17 cellular contexts compared by ENCODE assay signal in the genomic region with DNA sequence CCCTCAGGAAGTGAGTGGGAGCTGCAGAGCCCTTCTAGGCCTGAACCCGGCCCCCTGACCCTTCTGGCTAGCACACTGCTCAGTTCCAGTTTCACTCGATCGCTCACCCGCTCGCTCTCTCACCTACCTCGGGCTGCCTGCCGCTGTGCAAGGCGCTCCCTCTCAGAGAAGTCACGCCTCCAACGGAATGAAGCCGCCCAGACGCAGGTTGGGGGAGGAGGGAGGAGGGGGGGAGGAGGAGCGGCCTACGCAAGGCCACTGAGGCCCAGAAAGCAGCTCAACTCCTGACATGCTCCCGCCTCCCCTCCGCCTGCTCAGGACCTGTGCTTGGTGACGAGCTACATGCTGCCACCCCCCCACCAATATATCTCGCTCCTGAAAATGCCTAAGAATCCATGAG. TPM values are rescaled to one million over a fixed set of nuclear protein-coding genes. Genes with fewer than 3 reads are reported as not detected.
DNase-seq lines count a peak whose midpoint lies in the region; ATAC-seq and TF ChIP-seq lines count a peak whose summit lies in the region.
"Had no signal": no experiment of that assay in that cellular context is flagged by ENCODE, and none has a peak within 500 bp of the region (broad histone marks: within the 10 kb centered on the region; RNA-seq: fewer than 3 reads in every experiment).

No MANE protein-coding gene starts in this region.

- intact Hi-C loops in activated CD8-positive, alpha-beta T cell treated with anti-CD3 and anti-CD28 coated beads for 36 hours (cut with micrococcal nuclease) = no loop called here
- intact Hi-C loops in posterior cingulate gyrus (cut with DNase I) = no loop called here

- TF ChIP-seq CTCF in activated CD8-positive, alpha-beta T cell treated with anti-CD3 and anti-CD28 coated beads for 36 hours (IDR thresholded peaks at IDR 0.05) = no peak
- TF ChIP-seq CTCF in hepatocyte (IDR thresholded peaks at IDR 0.05; ENCODE audit: poor library complexity) (no peak), Peyer's patch (IDR thresholded peaks at IDR 0.05) (no peak)

- H4K20me1 ChIP-seq in hepatocyte (ENCODE audit: insufficient read depth, poor library complexity, severe bottlenecking) = peaks cover 8% of the 10 kb centered on the region

- peaks cover 92% of the 10 kb centered on the region for H3K27me3 ChIP-seq in hepatocyte
- H3K27me3 ChIP-seq in Peyer's patch = peaks cover 0 to 52% of the 10 kb centered on the region in 2 donors

- peaks cover 70% of the 10 kb centered on the region for H3K27me3 Mint-ChIP-seq in activated CD8-positive, alpha-beta T cell treated with anti-CD3 and anti-CD28 coated beads for 36 hours
- peaks cover 75% of the 10 kb centered on the region for H3K27me3 Mint-ChIP-seq in activated CD8-positive, alpha-beta T cell treated with anti-CD3 and anti-CD28 coated beads, Interleukin-2, amount 10 ng/mL, durations not matched to agents 7 days and 5 days (ENCODE audit: low read depth)

- H2AFZ ChIP-seq in hepatocyte = no peak overlapping the region

- DNase-seq in activated CD8-positive, alpha-beta T cell treated with anti-CD3 and anti-CD28 coated beads for 36 hours = peak; percentile 44
- DNase-seq in activated CD8-positive, alpha-beta T cell treated with anti-CD3 and anti-CD28 coated beads, Interleukin-2, amount 10 ng/mL, durations not matched to agents 7 days and 5 days = no peak
- DNase-seq in NCI-H524 treated with DMSO at 0.1 percent for 48 hours (lab: John Stamatoyannopoulos, UW) (peak; percentile 67), hepatocyte (ENCODE audit: low spot score) (peak; percentile 36), posterior cingulate gyrus (peak in 6 of 10 donors; percentile 21 to 88 (median 48)), Peyer's patch (no peak), HT-29 (ENCODE audit: low spot score) (no peak)
- DNase-seq: effector CD8-positive, alpha-beta T cell; EL; KG1; NCI-H2107; stimulated activated CD4-positive, alpha-beta T cell treated with anti-CD3 and anti-CD28 coated beads, Interleukin-4, amount 100 ng/mL, for 1 hour; stimulated activated naive CD4-positive, alpha-beta T cell treated with Interleukin-2 at 50 U/mL for 16 hours had no signal

- H3K4me1 Mint-ChIP-seq in activated CD8-positive, alpha-beta T cell treated with anti-CD3 and anti-CD28 coated beads for 36 hours (ENCODE audit: low read depth) = peaks cover 11% of the 10 kb centered on the region
- peaks cover 11% of the 10 kb centered on the region for H3K4me1 Mint-ChIP-seq in activated CD8-positive, alpha-beta T cell treated with anti-CD3 and anti-CD28 coated beads, Interleukin-2, amount 10 ng/mL, durations not matched to agents 7 days and 5 days (ENCODE audit: low read depth)

- H3K9me3 ChIP-seq in hepatocyte (ENCODE audit: low read depth) (no peaks in the 10 kb centered on the region), Peyer's patch (peaks cover 0 to 3% (median 0%) of the 10 kb centered on the region in 4 donors)
- H3K9me3 ChIP-seq: prostate gland had no signal

- H3K4me3 ChIP-seq in hepatocyte (no peak overlapping the region), Peyer's patch (no peak overlapping the region)
- H3K4me3 ChIP-seq: prostate gland had no signal

- no peak overlapping the region for H3K27ac Mint-ChIP-seq in activated CD8-positive, alpha-beta T cell treated with anti-CD3 and anti-CD28 coated beads for 36 hours
- H3K27ac Mint-ChIP-seq in activated CD8-positive, alpha-beta T cell treated with anti-CD3 and anti-CD28 coated beads, Interleukin-2, amount 10 ng/mL, durations not matched to agents 7 days and 5 days = no peak overlapping the region

- H3K36me3 Mint-ChIP-seq in activated CD8-positive, alpha-beta T cell treated with anti-CD3 and anti-CD28 coated beads for 36 hours (ENCODE audit: low read depth) = no peaks in the 10 kb centered on the region
- H3K36me3 Mint-ChIP-seq in activated CD8-positive, alpha-beta T cell treated with anti-CD3 and anti-CD28 coated beads, Interleukin-2, amount 10 ng/mL, durations not matched to agents 7 days and 5 days (ENCODE audit: low read depth) = no peaks in the 10 kb centered on the region

- whole genome bisulfite sequencing in hepatocyte (ENCODE audit: low lambda C conversion rate, missing lambda C conversion rate) = 12% methylated on average over 15 of the region's 18 CpGs

- no peaks in the 10 kb centered on the region for H3K9me2 ChIP-seq in hepatocyte (replicated peaks; ENCODE audit: insufficient read depth)

- POLR2A ChIA-PET in activated CD8-positive, alpha-beta T cell treated with anti-CD3 and anti-CD28 coated beads for 36 hours (lab: Charles Lee) = no interaction called here
- POLR2A ChIA-PET in activated CD8-positive, alpha-beta T cell treated with anti-CD3 and anti-CD28 coated beads, Interleukin-2, amount 10 ng/mL, durations not matched to agents 7 days and 5 days (lab: Charles Lee) = no interaction called here

- no peaks in the 10 kb centered on the region for H3K79me2 ChIP-seq in hepatocyte

- H3K4me3 Mint-ChIP-seq in activated CD8-positive, alpha-beta T cell treated with anti-CD3 and anti-CD28 coated beads for 36 hours = no peak overlapping the region
- no peak overlapping the region for H3K4me3 Mint-ChIP-seq in activated CD8-positive, alpha-beta T cell treated with anti-CD3 and anti-CD28 coated beads, Interleukin-2, amount 10 ng/mL, durations not matched to agents 7 days and 5 days

- no peaks in the 10 kb centered on the region for H3K36me3 ChIP-seq in hepatocyte (replicated peaks; ENCODE audit: insufficient read depth, low read depth)
- no peaks in the 10 kb centered on the region for H3K36me3 ChIP-seq in Peyer's patch
- H3K36me3 ChIP-seq: prostate gland had no signal

- H3K4me2 ChIP-seq in hepatocyte = peak overlapping the region; percentile 49

- no peak overlapping the region for H3K27ac ChIP-seq in hepatocyte
- no peak overlapping the region for H3K27ac ChIP-seq in Peyer's patch
- H3K27ac ChIP-seq: prostate gland had no signal

- H3K9me3 Mint-ChIP-seq in activated CD8-positive, alpha-beta T cell treated with anti-CD3 and anti-CD28 coated beads for 36 hours = no peaks in the 10 kb centered on the region
- H3K9me3 Mint-ChIP-seq in activated CD8-positive, alpha-beta T cell treated with anti-CD3 and anti-CD28 coated beads, Interleukin-2, amount 10 ng/mL, durations not matched to agents 7 days and 5 days (ENCODE audit: insufficient read depth) = no peaks in the 10 kb centered on the region

- TF ChIP-seq POLR2A in Peyer's patch (IDR thresholded peaks at IDR 0.05) = no peak

- ATAC-seq in activated CD8-positive, alpha-beta T cell treated with anti-CD3 and anti-CD28 coated beads for 36 hours = peak; percentile 41
- no peak for ATAC-seq in activated CD8-positive, alpha-beta T cell treated with anti-CD3 and anti-CD28 coated beads, Interleukin-2, amount 10 ng/mL, durations not matched to agents 7 days and 5 days
- ATAC-seq in GM18873 (IDR thresholded peaks at IDR 0.05; ENCODE audit: low FRiP score, unreplicated experiment) = no peak

- H3K4me1 ChIP-seq in hepatocyte (ENCODE audit: insufficient read depth) = peaks cover 14% of the 10 kb centered on the region
- peaks cover 0 to 26% (median 18%) of the 10 kb centered on the region in 4 donors for H3K4me1 ChIP-seq in Peyer's patch

- CTCF ChIA-PET in activated CD8-positive, alpha-beta T cell treated with anti-CD3 and anti-CD28 coated beads for 36 hours (lab: Charles Lee) = interaction anchor here (0.6 to 2.3 kb wide), 5 partner anchors 12 to 429 kb away, joined by 3 to 9 read pairs (median 3); no protein-coding TSS in a partner anchor
- CTCF ChIA-PET in activated CD8-positive, alpha-beta T cell treated with anti-CD3 and anti-CD28 coated beads, Interleukin-2, amount 10 ng/mL, durations not matched to agents 7 days and 5 days (lab: Charles Lee) = no interaction called here

RNA-seq across cellular contexts. Expression of a gene that starts 3.3 kb away (rescaled TPM):
- total RNA-seq in activated CD8-positive, alpha-beta T cell treated with anti-CD3 and anti-CD28 coated beads for 36 hours = under 1 TPM; 0.11 to 0.14 TPM
- not detected for total RNA-seq in activated CD8-positive, alpha-beta T cell treated with anti-CD3 and anti-CD28 coated beads, Interleukin-2, amount 10 ng/mL, durations not matched to agents 7 days and 5 days
- total RNA-seq in hepatocyte (0.03 TPM in 1 of 2 replicates, not detected in the other), Peyer's patch (not detected)
- polyA plus RNA-seq in hepatocyte = not detected in 2 replicates
- not detected in 2 replicates for total RNA-seq in HT-29 (2014; rRNA removed; shearing (Covaris generic))
- total RNA-seq: glomerular endothelial cell, lung microvascular endothelial cell had no signal

Comparison
In these comparisons a context has a peak if more than half of its experiments do, and no peak if none do; other contexts are left out.
1. DNase-seq: peak in activated CD8-positive, alpha-beta T cell treated with anti-CD3 and anti-CD28 coated beads for 36 hours (single experiment), NCI-H524 treated with DMSO at 0.1 percent for 48 hours (single experiment), hepatocyte (single experiment) and posterior cingulate gyrus (6 of 10); none in activated CD8-positive, alpha-beta T cell treated with anti-CD3 and anti-CD28 coated beads, Interleukin-2, amount 10 ng/mL, durations not matched to agents 7 days and 5 days (single experiment), Peyer's patch (0 of 3) and HT-29 (single experiment).